Comparison of ENCODE assay signal across 2 cellular contexts in the genomic region with DNA sequence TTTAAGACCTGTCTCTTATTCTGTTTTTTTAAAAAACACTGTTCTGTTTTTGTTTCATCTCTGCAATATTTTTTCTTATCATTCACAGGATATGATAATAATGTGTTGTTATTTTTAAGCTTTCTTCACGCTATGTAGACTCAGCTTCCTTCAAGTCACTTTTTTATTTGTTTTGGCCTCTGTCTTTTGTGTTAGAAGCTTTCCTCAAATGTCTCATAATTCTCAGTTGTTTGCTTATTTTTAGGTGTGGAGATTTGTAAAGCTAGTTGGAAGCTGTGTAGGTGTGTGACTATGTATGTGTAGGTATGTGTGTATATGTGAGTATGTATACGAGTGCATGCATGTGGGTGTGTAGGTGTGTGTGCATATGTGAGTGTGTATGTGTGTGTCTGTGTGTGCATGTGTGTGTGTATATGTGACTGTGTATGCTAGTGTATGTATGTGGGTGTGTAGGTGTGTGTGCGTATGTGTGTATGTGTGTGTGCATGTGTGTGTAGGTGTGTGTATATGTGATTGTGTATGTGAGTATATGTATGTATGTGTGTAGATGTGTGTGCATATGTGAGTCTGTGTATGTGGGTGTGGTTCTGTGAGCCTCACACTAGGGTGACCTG.
TF ChIP-seq lines count a peak whose summit lies in the region.

No MANE protein-coding gene starts in this region.

TF ChIP-seq in HEK293, 187 proteins besides CTCF, POLR2A, EP300 and RAD21 (continued from another document):
- no peak for TF ChIP-seq ZNF174 (tag by site-specific recombination; IDR thresholded peaks at IDR 0.05)
- no peak for TF ChIP-seq ZNF529 (tag by site-specific recombination; IDR thresholded peaks at IDR 0.05; ENCODE audit: insufficient replicate concordance)
- TF ChIP-seq, protein P1, sequence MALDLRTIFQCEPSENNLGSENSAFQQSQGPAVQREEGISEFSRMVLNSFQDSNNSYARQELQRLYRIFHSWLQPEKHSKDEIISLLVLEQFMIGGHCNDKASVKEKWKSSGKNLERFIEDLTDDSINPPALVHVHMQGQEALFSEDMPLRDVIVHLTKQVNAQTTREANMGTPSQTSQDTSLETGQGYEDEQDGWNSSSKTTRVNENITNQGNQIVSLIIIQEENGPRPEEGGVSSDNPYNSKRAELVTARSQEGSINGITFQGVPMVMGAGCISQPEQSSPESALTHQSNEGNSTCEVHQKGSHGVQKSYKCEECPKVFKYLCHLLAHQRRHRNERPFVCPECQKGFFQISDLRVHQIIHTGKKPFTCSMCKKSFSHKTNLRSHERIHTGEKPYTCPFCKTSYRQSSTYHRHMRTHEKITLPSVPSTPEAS (tag by site-specific recombination; IDR thresholded peaks at IDR 0.05): peak; percentile 96
- TF ChIP-seq ZNF777 (tag by site-specific recombination; IDR thresholded peaks at IDR 0.05; ENCODE audit: borderline replicate concordance): 0 out of 2 replicates have a peak, but pooled peaks have one; percentile 21
- no peak for TF ChIP-seq ZNF623 (tag by site-specific recombination; IDR thresholded peaks at IDR 0.05)
- TF ChIP-seq, protein P2, sequence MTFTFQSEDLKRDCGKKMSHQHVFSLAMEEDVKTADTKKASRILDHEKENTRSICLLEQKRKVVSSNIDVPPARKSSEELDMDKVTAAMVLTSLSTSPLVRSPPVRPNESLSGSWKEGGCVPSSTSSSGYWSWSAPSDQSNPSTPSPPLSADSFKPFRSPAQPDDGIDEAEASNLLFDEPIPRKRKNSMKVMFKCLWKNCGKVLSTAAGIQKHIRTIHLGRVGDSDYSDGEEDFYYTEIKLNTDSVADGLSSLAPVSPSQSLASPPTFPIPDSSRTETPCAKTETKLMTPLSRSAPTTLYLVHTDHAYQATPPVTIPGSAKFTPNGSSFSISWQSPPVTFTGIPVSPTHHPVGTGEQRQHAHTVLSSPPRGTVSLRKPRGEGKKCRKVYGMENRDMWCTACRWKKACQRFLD (tag by site-specific recombination; IDR thresholded peaks at IDR 0.05): no peak
- TF ChIP-seq ZNF785 (tag by site-specific recombination; IDR thresholded peaks at IDR 0.05): no peak
- 0 out of 2 replicates have a peak, but pooled peaks have one; percentile 36 for TF ChIP-seq ZNF266 (tag by site-specific recombination; IDR thresholded peaks at IDR 0.05; ENCODE audit: low read depth)
- TF ChIP-seq ZNF544 (tag by site-specific recombination; IDR thresholded peaks at IDR 0.05): no peak
- TF ChIP-seq ZNF792 (tag by site-specific recombination; IDR thresholded peaks at IDR 0.05): no peak
- no peak for TF ChIP-seq ZNF335 (tag by site-specific recombination; conservative IDR thresholded peaks at IDR 0.05)
- no peak for TF ChIP-seq ZNF184 (tag by site-specific recombination; IDR thresholded peaks at IDR 0.05)
- TF ChIP-seq, protein P3, sequence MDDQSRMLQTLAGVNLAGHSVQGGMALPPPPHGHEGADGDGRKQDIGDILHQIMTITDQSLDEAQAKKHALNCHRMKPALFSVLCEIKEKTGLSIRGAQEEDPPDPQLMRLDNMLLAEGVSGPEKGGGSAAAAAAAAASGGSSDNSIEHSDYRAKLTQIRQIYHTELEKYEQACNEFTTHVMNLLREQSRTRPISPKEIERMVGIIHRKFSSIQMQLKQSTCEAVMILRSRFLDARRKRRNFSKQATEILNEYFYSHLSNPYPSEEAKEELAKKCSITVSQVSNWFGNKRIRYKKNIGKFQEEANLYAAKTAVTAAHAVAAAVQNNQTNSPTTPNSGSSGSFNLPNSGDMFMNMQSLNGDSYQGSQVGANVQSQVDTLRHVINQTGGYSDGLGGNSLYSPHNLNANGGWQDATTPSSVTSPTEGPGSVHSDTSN (CRISPR knock-in tag; IDR thresholded peaks at IDR 0.05): no peak
- 0 out of 2 replicates have a peak, but pooled peaks have one; percentile 25 for TF ChIP-seq ZNF157 (tag by site-specific recombination; IDR thresholded peaks at IDR 0.05)
- TF ChIP-seq ZFHX2 (tag by site-specific recombination; conservative IDR thresholded peaks at IDR 0.05): peak; percentile 82
- TF ChIP-seq, protein P4, sequence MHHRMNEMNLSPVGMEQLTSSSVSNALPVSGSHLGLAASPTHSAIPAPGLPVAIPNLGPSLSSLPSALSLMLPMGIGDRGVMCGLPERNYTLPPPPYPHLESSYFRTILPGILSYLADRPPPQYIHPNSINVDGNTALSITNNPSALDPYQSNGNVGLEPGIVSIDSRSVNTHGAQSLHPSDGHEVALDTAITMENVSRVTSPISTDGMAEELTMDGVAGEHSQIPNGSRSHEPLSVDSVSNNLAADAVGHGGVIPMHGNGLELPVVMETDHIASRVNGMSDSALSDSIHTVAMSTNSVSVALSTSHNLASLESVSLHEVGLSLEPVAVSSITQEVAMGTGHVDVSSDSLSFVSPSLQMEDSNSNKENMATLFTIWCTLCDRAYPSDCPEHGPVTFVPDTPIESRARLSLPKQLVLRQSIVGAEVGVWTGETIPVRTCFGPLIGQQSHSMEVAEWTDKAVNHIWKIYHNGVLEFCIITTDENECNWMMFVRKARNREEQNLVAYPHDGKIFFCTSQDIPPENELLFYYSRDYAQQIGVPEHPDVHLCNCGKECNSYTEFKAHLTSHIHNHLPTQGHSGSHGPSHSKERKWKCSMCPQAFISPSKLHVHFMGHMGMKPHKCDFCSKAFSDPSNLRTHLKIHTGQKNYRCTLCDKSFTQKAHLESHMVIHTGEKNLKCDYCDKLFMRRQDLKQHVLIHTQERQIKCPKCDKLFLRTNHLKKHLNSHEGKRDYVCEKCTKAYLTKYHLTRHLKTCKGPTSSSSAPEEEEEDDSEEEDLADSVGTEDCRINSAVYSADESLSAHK (tag by site-specific recombination; IDR thresholded peaks at IDR 0.05): no peak
- no peak for TF ChIP-seq ZNF138 (tag by site-specific recombination; IDR thresholded peaks at IDR 0.05; ENCODE audit: borderline replicate concordance)
- TF ChIP-seq, protein P5, sequence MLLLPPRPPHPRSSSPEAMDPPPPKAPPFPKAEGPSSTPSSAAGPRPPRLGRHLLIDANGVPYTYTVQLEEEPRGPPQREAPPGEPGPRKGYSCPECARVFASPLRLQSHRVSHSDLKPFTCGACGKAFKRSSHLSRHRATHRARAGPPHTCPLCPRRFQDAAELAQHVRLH (tag by site-specific recombination; IDR thresholded peaks at IDR 0.05): no peak

TF ChIP-seq in K562, 482 proteins besides CTCF, POLR2A, EP300 and RAD21 (continued from another document):
- no peak for TF ChIP-seq ZNF324 (CRISPR knock-in tag; IDR thresholded peaks at IDR 0.05)
- no peak for TF ChIP-seq YBX1 (IDR thresholded peaks at IDR 0.05)
- peak in 1 of 2 experiments; percentile 38; a peak in 1 of 4 replicates for TF ChIP-seq TRIM24 (IDR thresholded peaks at IDR 0.05)
- peak; percentile 49; the same call in 1 of the 2 replicates for TF ChIP-seq ARID2 (IDR thresholded peaks at IDR 0.05)
- peak; percentile 93 for TF ChIP-seq TSC22D4 (tag; IDR thresholded peaks at IDR 0.05)
- TF ChIP-seq, protein P6, sequence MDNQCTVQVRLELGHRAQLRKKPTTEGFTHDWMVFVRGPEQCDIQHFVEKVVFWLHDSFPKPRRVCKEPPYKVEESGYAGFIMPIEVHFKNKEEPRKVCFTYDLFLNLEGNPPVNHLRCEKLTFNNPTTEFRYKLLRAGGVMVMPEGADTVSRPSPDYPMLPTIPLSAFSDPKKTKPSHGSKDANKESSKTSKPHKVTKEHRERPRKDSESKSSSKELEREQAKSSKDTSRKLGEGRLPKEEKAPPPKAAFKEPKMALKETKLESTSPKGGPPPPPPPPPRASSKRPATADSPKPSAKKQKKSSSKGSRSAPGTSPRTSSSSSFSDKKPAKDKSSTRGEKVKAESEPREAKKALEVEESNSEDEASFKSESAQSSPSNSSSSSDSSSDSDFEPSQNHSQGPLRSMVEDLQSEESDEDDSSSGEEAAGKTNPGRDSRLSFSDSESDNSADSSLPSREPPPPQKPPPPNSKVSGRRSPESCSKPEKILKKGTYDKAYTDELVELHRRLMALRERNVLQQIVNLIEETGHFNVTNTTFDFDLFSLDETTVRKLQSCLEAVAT (IDR thresholded peaks at IDR 0.05): peak; percentile 51 to 63; a peak in 1 of 4 replicates
- 0 out of 2 replicates have a peak, but pooled peaks have one; percentile 16 for TF ChIP-seq KHSRP (IDR thresholded peaks at IDR 0.05)
- TF ChIP-seq BCOR (IDR thresholded peaks at IDR 0.05): peak; percentile 43; the same call in 1 of the 2 replicates
- TF ChIP-seq HDAC1 (IDR thresholded peaks at IDR 0.05): peak in 1 of 2 experiments; percentile 66; a peak in 2 of 4 replicates
- peak; percentile 69; the same call in 1 of the 2 replicates for TF ChIP-seq ELF4 (CRISPR knock-in tag; IDR thresholded peaks at IDR 0.05)
- TF ChIP-seq, protein P7, sequence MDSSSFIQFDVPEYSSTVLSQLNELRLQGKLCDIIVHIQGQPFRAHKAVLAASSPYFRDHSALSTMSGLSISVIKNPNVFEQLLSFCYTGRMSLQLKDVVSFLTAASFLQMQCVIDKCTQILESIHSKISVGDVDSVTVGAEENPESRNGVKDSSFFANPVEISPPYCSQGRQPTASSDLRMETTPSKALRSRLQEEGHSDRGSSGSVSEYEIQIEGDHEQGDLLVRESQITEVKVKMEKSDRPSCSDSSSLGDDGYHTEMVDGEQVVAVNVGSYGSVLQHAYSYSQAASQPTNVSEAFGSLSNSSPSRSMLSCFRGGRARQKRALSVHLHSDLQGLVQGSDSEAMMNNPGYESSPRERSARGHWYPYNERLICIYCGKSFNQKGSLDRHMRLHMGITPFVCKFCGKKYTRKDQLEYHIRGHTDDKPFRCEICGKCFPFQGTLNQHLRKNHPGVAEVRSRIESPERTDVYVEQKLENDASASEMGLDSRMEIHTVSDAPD (CRISPR knock-in tag; IDR thresholded peaks at IDR 0.05): no peak
- TF ChIP-seq, protein P8, sequence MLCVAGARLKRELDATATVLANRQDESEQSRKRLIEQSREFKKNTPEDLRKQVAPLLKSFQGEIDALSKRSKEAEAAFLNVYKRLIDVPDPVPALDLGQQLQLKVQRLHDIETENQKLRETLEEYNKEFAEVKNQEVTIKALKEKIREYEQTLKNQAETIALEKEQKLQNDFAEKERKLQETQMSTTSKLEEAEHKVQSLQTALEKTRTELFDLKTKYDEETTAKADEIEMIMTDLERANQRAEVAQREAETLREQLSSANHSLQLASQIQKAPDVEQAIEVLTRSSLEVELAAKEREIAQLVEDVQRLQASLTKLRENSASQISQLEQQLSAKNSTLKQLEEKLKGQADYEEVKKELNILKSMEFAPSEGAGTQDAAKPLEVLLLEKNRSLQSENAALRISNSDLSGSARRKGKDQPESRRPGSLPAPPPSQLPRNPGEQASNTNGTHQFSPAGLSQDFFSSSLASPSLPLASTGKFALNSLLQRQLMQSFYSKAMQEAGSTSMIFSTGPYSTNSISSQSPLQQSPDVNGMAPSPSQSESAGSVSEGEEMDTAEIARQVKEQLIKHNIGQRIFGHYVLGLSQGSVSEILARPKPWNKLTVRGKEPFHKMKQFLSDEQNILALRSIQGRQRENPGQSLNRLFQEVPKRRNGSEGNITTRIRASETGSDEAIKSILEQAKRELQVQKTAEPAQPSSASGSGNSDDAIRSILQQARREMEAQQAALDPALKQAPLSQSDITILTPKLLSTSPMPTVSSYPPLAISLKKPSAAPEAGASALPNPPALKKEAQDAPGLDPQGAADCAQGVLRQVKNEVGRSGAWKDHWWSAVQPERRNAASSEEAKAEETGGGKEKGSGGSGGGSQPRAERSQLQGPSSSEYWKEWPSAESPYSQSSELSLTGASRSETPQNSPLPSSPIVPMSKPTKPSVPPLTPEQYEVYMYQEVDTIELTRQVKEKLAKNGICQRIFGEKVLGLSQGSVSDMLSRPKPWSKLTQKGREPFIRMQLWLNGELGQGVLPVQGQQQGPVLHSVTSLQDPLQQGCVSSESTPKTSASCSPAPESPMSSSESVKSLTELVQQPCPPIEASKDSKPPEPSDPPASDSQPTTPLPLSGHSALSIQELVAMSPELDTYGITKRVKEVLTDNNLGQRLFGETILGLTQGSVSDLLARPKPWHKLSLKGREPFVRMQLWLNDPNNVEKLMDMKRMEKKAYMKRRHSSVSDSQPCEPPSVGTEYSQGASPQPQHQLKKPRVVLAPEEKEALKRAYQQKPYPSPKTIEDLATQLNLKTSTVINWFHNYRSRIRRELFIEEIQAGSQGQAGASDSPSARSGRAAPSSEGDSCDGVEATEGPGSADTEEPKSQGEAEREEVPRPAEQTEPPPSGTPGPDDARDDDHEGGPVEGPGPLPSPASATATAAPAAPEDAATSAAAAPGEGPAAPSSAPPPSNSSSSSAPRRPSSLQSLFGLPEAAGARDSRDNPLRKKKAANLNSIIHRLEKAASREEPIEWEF (CRISPR knock-in tag; IDR thresholded peaks at IDR 0.05): no peak
- peak; percentile 41; the same call in 1 of the 2 replicates for TF ChIP-seq PHB2 (IDR thresholded peaks at IDR 0.05; ENCODE audit: low read depth)
- TF ChIP-seq, protein P9, sequence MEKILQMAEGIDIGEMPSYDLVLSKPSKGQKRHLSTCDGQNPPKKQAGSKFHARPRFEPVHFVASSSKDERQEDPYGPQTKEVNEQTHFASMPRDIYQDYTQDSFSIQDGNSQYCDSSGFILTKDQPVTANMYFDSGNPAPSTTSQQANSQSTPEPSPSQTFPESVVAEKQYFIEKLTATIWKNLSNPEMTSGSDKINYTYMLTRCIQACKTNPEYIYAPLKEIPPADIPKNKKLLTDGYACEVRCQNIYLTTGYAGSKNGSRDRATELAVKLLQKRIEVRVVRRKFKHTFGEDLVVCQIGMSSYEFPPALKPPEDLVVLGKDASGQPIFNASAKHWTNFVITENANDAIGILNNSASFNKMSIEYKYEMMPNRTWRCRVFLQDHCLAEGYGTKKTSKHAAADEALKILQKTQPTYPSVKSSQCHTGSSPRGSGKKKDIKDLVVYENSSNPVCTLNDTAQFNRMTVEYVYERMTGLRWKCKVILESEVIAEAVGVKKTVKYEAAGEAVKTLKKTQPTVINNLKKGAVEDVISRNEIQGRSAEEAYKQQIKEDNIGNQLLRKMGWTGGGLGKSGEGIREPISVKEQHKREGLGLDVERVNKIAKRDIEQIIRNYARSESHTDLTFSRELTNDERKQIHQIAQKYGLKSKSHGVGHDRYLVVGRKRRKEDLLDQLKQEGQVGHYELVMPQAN (IDR thresholded peaks at IDR 0.05; ENCODE audit: borderline replicate concordance): peak; percentile 43; the same call in 1 of the 2 replicates
- TF ChIP-seq OTX1 (CRISPR knock-in tag; IDR thresholded peaks at IDR 0.05): 0 out of 2 replicates have a peak, but pooled peaks have one; percentile 55
- no peak for TF ChIP-seq ARNT (IDR thresholded peaks at IDR 0.05)
